Comparison of ENCODE assay signal across 1 cellular context in the genomic region with DNA sequence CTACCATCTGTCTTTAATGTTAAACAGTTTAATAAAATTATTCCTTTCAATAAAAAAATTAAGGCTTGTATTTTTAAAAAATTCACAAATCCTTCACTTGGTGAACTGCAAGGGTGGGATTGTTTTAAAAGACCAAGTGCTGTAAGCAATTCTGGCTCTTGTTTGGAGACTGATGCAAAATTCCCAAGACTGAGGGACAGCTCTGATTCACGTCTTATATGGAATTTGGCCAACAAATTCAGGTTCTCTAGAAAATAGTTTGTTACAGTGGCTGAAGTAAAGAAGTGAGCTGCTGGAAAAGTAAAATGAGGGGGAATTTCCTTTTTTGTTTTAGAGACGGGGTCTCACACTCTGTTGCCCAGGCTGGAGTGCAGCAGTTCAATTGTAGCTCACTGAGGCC.
TF ChIP-seq lines count a peak whose summit lies in the region.

No MANE protein-coding gene starts in this region.

TF ChIP-seq in A549, 52 proteins besides CTCF, POLR2A, EP300 and RAD21 (continued from another document):
- TF ChIP-seq, protein P1, sequence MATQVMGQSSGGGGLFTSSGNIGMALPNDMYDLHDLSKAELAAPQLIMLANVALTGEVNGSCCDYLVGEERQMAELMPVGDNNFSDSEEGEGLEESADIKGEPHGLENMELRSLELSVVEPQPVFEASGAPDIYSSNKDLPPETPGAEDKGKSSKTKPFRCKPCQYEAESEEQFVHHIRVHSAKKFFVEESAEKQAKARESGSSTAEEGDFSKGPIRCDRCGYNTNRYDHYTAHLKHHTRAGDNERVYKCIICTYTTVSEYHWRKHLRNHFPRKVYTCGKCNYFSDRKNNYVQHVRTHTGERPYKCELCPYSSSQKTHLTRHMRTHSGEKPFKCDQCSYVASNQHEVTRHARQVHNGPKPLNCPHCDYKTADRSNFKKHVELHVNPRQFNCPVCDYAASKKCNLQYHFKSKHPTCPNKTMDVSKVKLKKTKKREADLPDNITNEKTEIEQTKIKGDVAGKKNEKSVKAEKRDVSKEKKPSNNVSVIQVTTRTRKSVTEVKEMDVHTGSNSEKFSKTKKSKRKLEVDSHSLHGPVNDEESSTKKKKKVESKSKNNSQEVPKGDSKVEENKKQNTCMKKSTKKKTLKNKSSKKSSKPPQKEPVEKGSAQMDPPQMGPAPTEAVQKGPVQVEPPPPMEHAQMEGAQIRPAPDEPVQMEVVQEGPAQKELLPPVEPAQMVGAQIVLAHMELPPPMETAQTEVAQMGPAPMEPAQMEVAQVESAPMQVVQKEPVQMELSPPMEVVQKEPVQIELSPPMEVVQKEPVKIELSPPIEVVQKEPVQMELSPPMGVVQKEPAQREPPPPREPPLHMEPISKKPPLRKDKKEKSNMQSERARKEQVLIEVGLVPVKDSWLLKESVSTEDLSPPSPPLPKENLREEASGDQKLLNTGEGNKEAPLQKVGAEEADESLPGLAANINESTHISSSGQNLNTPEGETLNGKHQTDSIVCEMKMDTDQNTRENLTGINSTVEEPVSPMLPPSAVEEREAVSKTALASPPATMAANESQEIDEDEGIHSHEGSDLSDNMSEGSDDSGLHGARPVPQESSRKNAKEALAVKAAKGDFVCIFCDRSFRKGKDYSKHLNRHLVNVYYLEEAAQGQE (IDR thresholded peaks at IDR 0.05), result no peak
- TF ChIP-seq EHMT2 (IDR thresholded peaks at IDR 0.05; ENCODE audit: low read depth) (no peak), CEBPB (IDR thresholded peaks at IDR 0.05) (no peak), FOSB (CRISPR knock-in tag; IDR thresholded peaks at IDR 0.05) (no peak), RNF2 (IDR thresholded peaks at IDR 0.05; ENCODE audit: borderline replicate concordance, low read depth) (no peak)
